ENCODE assay signal across 17 cellular contexts in the genomic region with DNA sequence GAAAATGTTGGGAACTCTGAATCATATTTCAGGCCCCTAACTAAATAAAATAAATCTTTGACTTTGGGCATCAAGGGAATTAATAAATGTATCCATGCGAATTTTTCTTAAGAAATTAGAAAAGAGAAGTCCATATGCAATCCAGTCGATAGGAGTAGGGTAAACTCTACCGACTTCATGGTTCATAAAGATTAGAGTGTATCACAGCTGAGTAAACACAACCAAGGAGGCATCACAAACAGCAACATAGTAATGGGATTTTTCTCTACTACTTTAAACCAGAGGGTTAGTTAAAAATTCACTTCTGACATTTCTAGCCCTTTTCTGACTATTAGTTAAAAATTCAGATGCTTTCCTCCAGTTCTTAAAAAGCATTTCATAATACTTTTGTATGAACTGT.
"Had no signal": no experiment of that assay in that cellular context is flagged by ENCODE, and none has a peak within 500 bp of the region (broad histone marks: within the 10 kb centered on the region; RNA-seq: fewer than 3 reads in every experiment).

No MANE protein-coding gene starts in this region.

- H3K4me1 ChIP-seq: parathyroid adenoma, uterus had no signal

- H3K27ac Mint-ChIP-seq: activated CD4-positive, alpha-beta T cell treated with anti-CD3 and anti-CD28 coated beads, Interleukin-2, amount 10 ng/mL, durations not matched to agents 24 days and 14 days; activated naive CD4-positive, alpha-beta T cell treated with anti-CD3 and anti-CD28 coated beads for 36 hours; stimulated activated naive CD8-positive, alpha-beta T cell treated with anti-CD3 and anti-CD28 coated beads, Interleukin-15, amount 100 ng/mL, for 72 hours had no signal

- H3K27ac ChIP-seq: parathyroid adenoma, tibial artery, uterus had no signal

- H3K9me3 Mint-ChIP-seq: activated naive CD4-positive, alpha-beta T cell treated with anti-CD3 and anti-CD28 coated beads for 36 hours; neural crest cell; WTC11 had no signal

- H3K4me3 Mint-ChIP-seq: activated CD4-positive, alpha-beta T cell treated with anti-CD3 and anti-CD28 coated beads, Interleukin-2, amount 10 ng/mL, durations not matched to agents 24 days and 14 days; activated naive CD4-positive, alpha-beta T cell treated with anti-CD3 and anti-CD28 coated beads for 36 hours; neural crest cell; stimulated activated naive CD8-positive, alpha-beta T cell treated with anti-CD3 and anti-CD28 coated beads, Interleukin-15, amount 100 ng/mL, for 72 hours; WTC11 had no signal

- ATAC-seq: gastrocnemius medialis; stimulated activated naive CD8-positive, alpha-beta T cell treated with anti-CD3 and anti-CD28 coated beads, Interleukin-15, amount 100 ng/mL, for 72 hours had no signal

- H3K36me3 ChIP-seq: gastrocnemius medialis, tibial artery, uterus had no signal

- H3K27me3 Mint-ChIP-seq: stimulated activated naive CD8-positive, alpha-beta T cell treated with anti-CD3 and anti-CD28 coated beads, Interleukin-15, amount 100 ng/mL, for 72 hours had no signal

- H3K27me3 ChIP-seq: gastrocnemius medialis, heart right ventricle, tibial artery, uterus had no signal

- H3K4me1 Mint-ChIP-seq: activated CD4-positive, alpha-beta T cell treated with anti-CD3 and anti-CD28 coated beads, Interleukin-2, amount 10 ng/mL, durations not matched to agents 24 days and 14 days had no signal

- H3K4me3 ChIP-seq: gastrocnemius medialis, heart right ventricle, tibial artery, uterus had no signal

- H3K9me3 ChIP-seq: gastrocnemius medialis, heart right ventricle, tibial artery, uterus had no signal

- DNase-seq: activated CD4-positive, alpha-beta T cell treated with anti-CD3 and anti-CD28 coated beads, Interleukin-2, amount 10 ng/mL, durations not matched to agents 24 days and 14 days; activated CD8-positive, alpha-beta memory T cell treated with anti-CD3 and anti-CD28 coated beads for 24 hours; activated naive CD4-positive, alpha-beta T cell treated with anti-CD3 and anti-CD28 coated beads for 36 hours; central memory CD4-positive, alpha-beta T cell; cortex of kidney; effector memory CD4-positive, alpha-beta T cell; gastrocnemius medialis; heart right ventricle; islet precursor cell; retina; stimulated activated CD4-positive, alpha-beta T cell treated with anti-CD3 and anti-CD28 coated beads, Interleukin-4, amount 100 ng/mL, for 4 hours; stimulated activated naive CD8-positive, alpha-beta T cell treated with anti-CD3 and anti-CD28 coated beads, Interleukin-15, amount 100 ng/mL, for 72 hours; uterus had no signal
